Comparison of ENCODE assay signal across 1 cellular context in genomic region chr19:35908977-35909683, GRCh38.
A peak's percentile ranks its signal among the peaks of the same experiment; 100 is the strongest.
TF ChIP-seq lines count a peak whose summit lies in the region.

No MANE protein-coding gene starts in this region.

TF ChIP-seq in HepG2, 621 proteins besides CTCF, POLR2A, EP300 and RAD21:
- TF ChIP-seq ZNF768 (CRISPR knock-in tag; IDR thresholded peaks at IDR 0.05) = peak; percentile 82
- TF ChIP-seq, protein P1, sequence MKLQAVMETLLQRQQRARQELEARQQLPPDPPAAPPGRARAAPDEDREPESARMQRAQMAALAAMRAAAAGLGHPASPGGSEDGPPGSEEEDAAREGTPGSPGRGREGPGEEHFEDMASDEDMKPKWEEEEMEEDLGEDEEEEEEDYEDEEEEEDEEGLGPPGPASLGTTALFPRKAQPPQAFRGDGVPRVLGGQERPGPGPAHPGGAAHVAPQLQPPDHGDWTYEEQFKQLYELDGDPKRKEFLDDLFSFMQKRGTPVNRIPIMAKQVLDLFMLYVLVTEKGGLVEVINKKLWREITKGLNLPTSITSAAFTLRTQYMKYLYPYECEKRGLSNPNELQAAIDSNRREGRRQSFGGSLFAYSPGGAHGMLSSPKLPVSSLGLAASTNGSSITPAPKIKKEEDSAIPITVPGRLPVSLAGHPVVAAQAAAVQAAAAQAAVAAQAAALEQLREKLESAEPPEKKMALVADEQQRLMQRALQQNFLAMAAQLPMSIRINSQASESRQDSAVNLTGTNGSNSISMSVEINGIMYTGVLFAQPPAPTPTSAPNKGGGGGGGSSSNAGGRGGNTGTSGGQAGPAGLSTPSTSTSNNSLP (IDR thresholded peaks at IDR 0.05; ENCODE audit: low read depth, low read length) = no peak
TF ChIP-seq in HepG2: peak in this region for 1.
